ENCODE assay signal across 17 cellular contexts in genomic region chr4:78659665-78660064, GRCh38.
A peak's percentile ranks its signal among the peaks of the same experiment; 100 is the strongest.
DNase-seq lines count a peak whose midpoint lies in the region; ATAC-seq and TF ChIP-seq lines count a peak whose summit lies in the region.
"Had no signal": no experiment of that assay in that cellular context is flagged by ENCODE, and none has a peak within 500 bp of the region (broad histone marks: within the 10 kb centered on the region; RNA-seq: fewer than 3 reads in every experiment).

No MANE protein-coding gene starts in this region.

- no peaks in the 10 kb centered on the region for H3K27me3 ChIP-seq in neutrophil
- H3K27me3 ChIP-seq: SJCRH30 had no signal

- no peak for DNase-seq in CD14-positive monocyte (ENCODE audit: low spot score)
- no peak for DNase-seq in activated T-cell treated with anti-CD3 and anti-CD28 coated beads, Interleukin-2, amount 50 U/mL, for 72 hours
- DNase-seq in NCI-H69 (lab: John Stamatoyannopoulos, UW) = no peak
- DNase-seq in CD1c-positive myeloid dendritic cell (ENCODE audit: extremely low spot score) = no peak
- DNase-seq: C1 segment of cervical spinal cord, H7, IMR-90, NCI-H1105, NCI-H146, NCI-H2029, NCI-H226, NCI-H510A treated with DMSO at 0.1 percent for 48 hours, NCI-H774, SJCRH30 had no signal

- POLR2A ChIA-PET in HEK293 (lab: Yijun Ruan, JAX) = no interaction called here

- no peak overlapping the region for H3K4me3 ChIP-seq in HEK293 (ENCODE audit: low read depth, low read length)
- no peak overlapping the region for H3K4me3 ChIP-seq in neutrophil (ENCODE audit: low read depth in 1 of 2, low read length in 1 of 2)
- H3K4me3 ChIP-seq: SJCRH30 had no signal

- H3K36me3 ChIP-seq in HEK293 (ENCODE audit: control insufficient read depth in 2 of 2, insufficient read depth in 1 of 2, low read length in 2 of 2) = no peaks in the 10 kb centered on the region
- H3K36me3 ChIP-seq in neutrophil = no peaks in the 10 kb centered on the region
- H3K36me3 ChIP-seq: SJCRH30 had no signal

- peaks cover 90% of the 10 kb centered on the region for H3K4me1 Mint-ChIP-seq in CD14-positive monocyte
- H3K4me1 Mint-ChIP-seq in dendritic cell treated with granulocyte-macrophage colony-stimulating factor and Interleukin-4, amounts not matched to agents 40 ng/mL and 50 ng/mL, for 4 days (ENCODE audit: low read depth) = peaks cover 86% of the 10 kb centered on the region
- peaks cover 50% of the 10 kb centered on the region for H3K4me1 Mint-ChIP-seq in activated T-cell treated with anti-CD3 and anti-CD28 coated beads, Interleukin-2, amount 50 U/mL, for 72 hours (ENCODE audit: low read depth)

- H3K27me3 Mint-ChIP-seq in CD14-positive monocyte (ENCODE audit: low read depth in 3 of 3) = peaks cover 0 to 2% (median 0%) of the 10 kb centered on the region in 3 donors
- H3K27me3 Mint-ChIP-seq in dendritic cell treated with granulocyte-macrophage colony-stimulating factor and Interleukin-4, amounts not matched to agents 40 ng/mL and 50 ng/mL, for 4 days = no peaks in the 10 kb centered on the region
- peaks cover 15% of the 10 kb centered on the region for H3K27me3 Mint-ChIP-seq in activated T-cell treated with anti-CD3 and anti-CD28 coated beads, Interleukin-2, amount 50 U/mL, for 72 hours (ENCODE audit: low read depth)

- CTCF ChIA-PET in HEK293 (lab: Yijun Ruan, JAX) = interaction anchor here (1.5 kb wide), 2 partner anchors 13 to 15 kb away, joined by 3 read pairs; no protein-coding TSS in a partner anchor

- no peak overlapping the region for H3K4me3 Mint-ChIP-seq in CD14-positive monocyte
- H3K4me3 Mint-ChIP-seq in dendritic cell treated with granulocyte-macrophage colony-stimulating factor and Interleukin-4, amounts not matched to agents 40 ng/mL and 50 ng/mL, for 4 days = no peak overlapping the region
- H3K4me3 Mint-ChIP-seq in activated T-cell treated with anti-CD3 and anti-CD28 coated beads, Interleukin-2, amount 50 U/mL, for 72 hours = no peak overlapping the region

- no peak for ATAC-seq in activated T-cell treated with anti-CD3 and anti-CD28 coated beads, Interleukin-2, amount 50 U/mL, for 72 hours (replicated peaks in 1 of 2)

- H3K9me3 ChIP-seq in HEK293 (ENCODE audit: control insufficient read depth, insufficient read depth, low read depth, low read length) (no peaks in the 10 kb centered on the region), neutrophil (no peaks in the 10 kb centered on the region)
- H3K9me3 ChIP-seq: SJCRH30 had no signal

- TF ChIP-seq CTCF in CD14-positive monocyte (IDR thresholded peaks at IDR 0.05) (no peak), HEK293 (tag by site-specific recombination; IDR thresholded peaks at IDR 0.05) (no peak), neutrophil (IDR thresholded peaks at IDR 0.05) (no peak)

- H3K27ac Mint-ChIP-seq in CD14-positive monocyte = peak overlapping the region in 6 of 7 donors; percentile 35 to 99 (median 94)
- H3K27ac Mint-ChIP-seq in dendritic cell treated with granulocyte-macrophage colony-stimulating factor and Interleukin-4, amounts not matched to agents 40 ng/mL and 50 ng/mL, for 4 days = peak overlapping the region; percentile 96
- H3K27ac Mint-ChIP-seq in activated T-cell treated with anti-CD3 and anti-CD28 coated beads, Interleukin-2, amount 50 U/mL, for 72 hours = no peak overlapping the region

- intact Hi-C loops in CD14-positive monocyte (cut with micrococcal nuclease) = no loop called here
- intact Hi-C loops in dendritic cell treated with granulocyte-macrophage colony-stimulating factor and Interleukin-4, amounts not matched to agents 40 ng/mL and 50 ng/mL, for 4 days (cut with micrococcal nuclease) = no loop called here

- H3K27ac ChIP-seq in HEK293 (ENCODE audit: extremely low read depth, low read depth, low read length) = no peak overlapping the region
- peak overlapping the region; percentile 97 for H3K27ac ChIP-seq in neutrophil
- H3K27ac ChIP-seq: SJCRH30 had no signal

- H3K4me1 ChIP-seq in HEK293 (ENCODE audit: control insufficient read depth, insufficient read depth, low read length) (no peaks in the 10 kb centered on the region), neutrophil (ENCODE audit: control insufficient read depth in 1 of 2, insufficient read depth in 1 of 2, low read depth in 1 of 2, low read length in 1 of 2) (peaks cover 86 to 92% of the 10 kb centered on the region in 2 experiments)

- peaks cover 3 to 5% of the 10 kb centered on the region in 2 donors for H3K36me3 Mint-ChIP-seq in CD14-positive monocyte
- peaks cover 34% of the 10 kb centered on the region for H3K36me3 Mint-ChIP-seq in dendritic cell treated with granulocyte-macrophage colony-stimulating factor and Interleukin-4, amounts not matched to agents 40 ng/mL and 50 ng/mL, for 4 days (ENCODE audit: low read depth)
- H3K36me3 Mint-ChIP-seq in activated T-cell treated with anti-CD3 and anti-CD28 coated beads, Interleukin-2, amount 50 U/mL, for 72 hours (ENCODE audit: insufficient read depth in 2 of 2) = peaks cover 0 to 1% of the 10 kb centered on the region in 2 donors

- peaks cover 0 to 3% (median 0%) of the 10 kb centered on the region in 7 donors for H3K9me3 Mint-ChIP-seq in CD14-positive monocyte
- peaks cover 15% of the 10 kb centered on the region for H3K9me3 Mint-ChIP-seq in dendritic cell treated with granulocyte-macrophage colony-stimulating factor and Interleukin-4, amounts not matched to agents 40 ng/mL and 50 ng/mL, for 4 days
- H3K9me3 Mint-ChIP-seq in activated T-cell treated with anti-CD3 and anti-CD28 coated beads, Interleukin-2, amount 50 U/mL, for 72 hours = no peaks in the 10 kb centered on the region

TF ChIP-seq in HEK293, 187 proteins besides CTCF, POLR2A, EP300 and RAD21:
- TF ChIP-seq ZNF664 (tag by site-specific recombination; IDR thresholded peaks at IDR 0.05) (0 out of 2 replicates have a peak, but pooled peaks have one; percentile 11), ZNF747 (tag by site-specific recombination; IDR thresholded peaks at IDR 0.05) (no peak)
